In genomic region chr16:712740-713250, GRCh38 we compare ENCODE assay signal across 8 cellular contexts. TPM values are rescaled to one million over a fixed set of nuclear protein-coding genes. Genes with fewer than 3 reads are reported as not detected.
DNase-seq lines count a peak whose midpoint lies in the region; TF ChIP-seq lines count a peak whose summit lies in the region.
"Not testable (repeated sequence)": the region's sequence is repeated elsewhere in the genome, so short reads cannot be mapped to it uniquely, and the experiment has no call there.

No MANE protein-coding gene starts in this region.

- not testable (repeated sequence) for H3K36me3 ChIP-seq in A673 (ENCODE audit: insufficient read depth, low read length, poor library complexity, severe bottlenecking); KMS-11 (ENCODE audit: insufficient read depth); OCI-LY1 (ENCODE audit: insufficient read depth, low read length); trophoblast cell (ENCODE audit: control insufficient read depth in 1 of 2, insufficient read depth in 2 of 2, low read length in 2 of 2)

- peaks cover 20% of the 10 kb centered on the region for H3K4me1 Mint-ChIP-seq in MCF 10A (ENCODE audit: insufficient read depth, unreplicated experiment)

- H3K23ac ChIP-seq in trophoblast cell (ENCODE audit: low read length) = not testable (repeated sequence)

- H3K4me3 Mint-ChIP-seq in MCF 10A (ENCODE audit: unreplicated experiment) = peak overlapping the region; percentile 42

- not testable (repeated sequence) for H4K8ac ChIP-seq in trophoblast cell (ENCODE audit: low read depth, low read length)

- not testable (repeated sequence) for H3K27me3 Mint-ChIP-seq in MCF 10A (ENCODE audit: insufficient read depth, unreplicated experiment)

- not testable (repeated sequence) for H4K20me1 ChIP-seq in KMS-11 (ENCODE audit: insufficient read depth); OCI-LY1 (ENCODE audit: insufficient read depth, low read length)

- not testable (repeated sequence) for H2AFZ ChIP-seq in KMS-11 (ENCODE audit: low read depth); OCI-LY1 (ENCODE audit: low read length); trophoblast cell (ENCODE audit: insufficient read depth, low read length, poor library complexity)

- no CpG with 5 or more reads among the region's 13 CpGs for WGBS in trophoblast cell (ENCODE audit: extremely low coverage, insufficient coverage, insufficient read length)

- not testable (repeated sequence) for H3K18ac ChIP-seq in trophoblast cell (ENCODE audit: low read length)

- intact Hi-C loops in A673 (cut with micrococcal nuclease; ENCODE audit: unreplicated experiment) (loop anchor here (5.0 to 10.0 kb wide), 2 partner anchors 75 to 342 kb away; partner anchors contain the start of genes CHTF18 and RPUSD1), MCF 10A (cut with micrococcal nuclease) (loop anchor here (1.0 kb wide), 1 partner anchor 73 kb away; no protein-coding TSS in a partner anchor)

- CTCF ChIA-PET in A673 (lab: Charles Lee) = interaction anchor here (0.6 to 1.3 kb wide), 7 partner anchors 8 to 321 kb away, joined by 3 to 12 read pairs (median 3); partner anchors contain the start of gene ANTKMT
- CTCF ChIA-PET in MCF 10A (lab: Yijun Ruan, JAX) = interaction anchor here (0.6 to 3.9 kb wide), 29 partner anchors 8 to 646 kb away, joined by 3 to 34 read pairs (median 4); partner anchors contain the start of genes ANTKMT, CHTF18, CIAO3 and HAGHL

- H3K79me1 ChIP-seq in trophoblast cell (ENCODE audit: low read length) = not testable (repeated sequence)

- POLR2A ChIA-PET in A673 (lab: Charles Lee; ENCODE audit: low non-redundant PET) = not testable (repeated sequence)
- POLR2A ChIA-PET in MCF 10A (lab: Yijun Ruan, JAX) = interaction anchor here (0.6 to 8.8 kb wide), 20 partner anchors 9 to 125 kb away, joined by 3 to 124 read pairs (median 4); partner anchors contain the start of genes ANTKMT, CCDC78, CIAO3 and HAGHL

- not testable (repeated sequence) for H3K4me3 ChIP-seq in A673 (ENCODE audit: low read depth, low read length, poor library complexity, severe bottlenecking); KMS-11 (IDR thresholded peaks at IDR 0.05; ENCODE audit: insufficient read depth, low read depth, low read length); OCI-LY1 (ENCODE audit: low read depth, low read length, poor library complexity, severe bottlenecking); trophoblast cell (ENCODE audit: low read depth, low read length)

- peak overlapping the region; percentile 72 for H3K27ac Mint-ChIP-seq in MCF 10A (ENCODE audit: low read depth, unreplicated experiment)

- H3K4ac ChIP-seq in trophoblast cell (ENCODE audit: low read depth, low read length) = not testable (repeated sequence)

- H3K4me2 ChIP-seq in KMS-11; OCI-LY1 (ENCODE audit: low read length); trophoblast cell (ENCODE audit: low read length): not testable (repeated sequence)

- DNase-seq in A673 (ENCODE audit: low spot score) = peak; percentile 85
- peak; percentile 17 for DNase-seq in GF-D8 (lab: John Stamatoyannopoulos, UW)
- DNase-seq in activated CD4-positive, alpha-beta T cell treated with anti-CD3 and anti-CD28 coated beads for 4 hours = peak; percentile 36 to 53
- DNase-seq in MCF 10A (ENCODE audit: unreplicated experiment) = peak; percentile 96
- peak; percentile 86 for DNase-seq in glomerular visceral epithelial cell (ENCODE audit: extremely low spot score)
- peak; percentile 98 to 99 for DNase-seq in trophoblast cell

- H4K91ac ChIP-seq in trophoblast cell (ENCODE audit: low read depth, low read length) = not testable (repeated sequence)

- H3K14ac ChIP-seq in trophoblast cell (ENCODE audit: low read length) = not testable (repeated sequence)

- H3F3A ChIP-seq in OCI-LY1 (ENCODE audit: insufficient read depth, low read length) = not testable (repeated sequence)

- H3K27ac ChIP-seq in A673 (ENCODE audit: low read depth, low read length, poor library complexity, severe bottlenecking); KMS-11; OCI-LY1 (ENCODE audit: low read depth, low read length, poor library complexity, severe bottlenecking); trophoblast cell (ENCODE audit: low read depth, low read length): not testable (repeated sequence)

- H3K9me3 Mint-ChIP-seq in MCF 10A (ENCODE audit: unreplicated experiment) = not testable (repeated sequence)

- not testable (repeated sequence) for H3K9ac ChIP-seq in KMS-11; OCI-LY1 (ENCODE audit: low read length); trophoblast cell (ENCODE audit: low read length)

- not testable (repeated sequence) for H3K9me3 ChIP-seq in A673 (ENCODE audit: low read depth, low read length, poor library complexity, severe bottlenecking); OCI-LY1 (ENCODE audit: low read length)
- peaks cover 12% of the 10 kb centered on the region for H3K9me3 ChIP-seq in trophoblast cell (ENCODE audit: insufficient read depth, low read depth, low read length)

- H3K79me2 ChIP-seq in KMS-11 (ENCODE audit: insufficient read depth, low read depth); OCI-LY1 (ENCODE audit: insufficient read depth, low read length); trophoblast cell (ENCODE audit: control insufficient read depth, insufficient read depth, low read length, poor library complexity): not testable (repeated sequence)

- not testable (repeated sequence) for H2BK12ac ChIP-seq in trophoblast cell (ENCODE audit: low read length)

- H3K9me2 ChIP-seq in OCI-LY1 (ENCODE audit: low read depth, low read length) = not testable (repeated sequence)

- H3K27me3 ChIP-seq in A673 (replicated peaks; ENCODE audit: insufficient read depth, low read depth, low read length, poor library complexity) (peaks cover 35% of the 10 kb centered on the region), KMS-11 (ENCODE audit: insufficient read depth, low read depth) (peaks cover 80% of the 10 kb centered on the region), OCI-LY1 (ENCODE audit: insufficient read depth, low read length) (peaks cover 22% of the 10 kb centered on the region), trophoblast cell (ENCODE audit: insufficient read depth, low read length) (peaks cover 14% of the 10 kb centered on the region)

- H2AK5ac ChIP-seq in trophoblast cell (ENCODE audit: low read length) = not testable (repeated sequence)

- TF ChIP-seq CTCF in A673 (conservative IDR thresholded peaks at IDR 0.05; ENCODE audit: low read depth, low read length) (peak; percentile 55), KMS-11 (conservative IDR thresholded peaks at IDR 0.05; ENCODE audit: low read depth, low read length) (peak; percentile 36; the same call in 1 of the 2 replicates), OCI-LY1 (IDR thresholded peaks at IDR 0.05; ENCODE audit: low read length) (peak; percentile 35), MCF 10A (IDR thresholded peaks at IDR 0.05; ENCODE audit: unreplicated experiment) (peak; percentile 58)

- not testable (repeated sequence) for H2BK120ac ChIP-seq in trophoblast cell (ENCODE audit: insufficient read depth, low read length, poor library complexity)

- not testable (repeated sequence) for H3K36me3 Mint-ChIP-seq in MCF 10A (ENCODE audit: insufficient read depth, unreplicated experiment)

- H4K12ac ChIP-seq in trophoblast cell (ENCODE audit: low read depth, low read length) = not testable (repeated sequence)

- not testable (repeated sequence) for H2BK5ac ChIP-seq in trophoblast cell (ENCODE audit: low read depth, low read length, poor library complexity)

- not testable (repeated sequence) for BruUV-seq in A673 (replicated peaks; lab: Mats Ljungman, UMichigan); MCF 10A (replicated peaks; lab: Mats Ljungman, UMichigan)

- not testable (repeated sequence) for H3K4me1 ChIP-seq in A673 (ENCODE audit: insufficient read depth, low read length, poor library complexity, severe bottlenecking)
- H3K4me1 ChIP-seq in KMS-11 (ENCODE audit: low read depth, poor library complexity, severe bottlenecking) (peaks cover 27% of the 10 kb centered on the region), OCI-LY1 (ENCODE audit: insufficient read depth, low read length, severe bottlenecking) (peaks cover 15% of the 10 kb centered on the region), trophoblast cell (ENCODE audit: control insufficient read depth in 1 of 2, insufficient read depth in 2 of 2, low read length in 2 of 2) (peaks cover 18 to 19% of the 10 kb centered on the region in 2 experiments)

RNA-seq across cellular contexts. Expression of gene METRN, which starts 2.1 kb away (rescaled TPM):
- total RNA-seq in A673 (2021) (0.86 and 1.8 TPM in 2 replicates), MCF 10A (2022) (56.3 and 69.5 TPM in 2 replicates)
- 5.9 and 6.1 TPM in 2 replicates for polyA plus RNA-seq in trophoblast cell (2013)

RNA-seq across cellular contexts. Expression of gene FBXL16, which starts 7.2 kb away (rescaled TPM):
- 1.1 and 2.7 TPM in 2 replicates for total RNA-seq in A673 (2021)
- 40.5 and 48.2 TPM in 2 replicates for total RNA-seq in MCF 10A (2022)
- polyA plus RNA-seq in trophoblast cell (2013) = 0.81 and 0.83 TPM in 2 replicates

RNA-seq across cellular contexts. Expression of gene ANTKMT, which starts 8.2 kb away (rescaled TPM):
- total RNA-seq in A673 (2021) (21.2 and 26.0 TPM in 2 replicates), MCF 10A (2022) (54.7 and 55.8 TPM in 2 replicates)
- polyA plus RNA-seq in trophoblast cell (2013) = 17.0 and 18.0 TPM in 2 replicates

RNA-seq across cellular contexts. Expression of gene CCDC78, which starts 13.4 kb away (rescaled TPM):
- total RNA-seq in A673 (2021) = 0.28 and 1.4 TPM in 2 replicates
- 4.6 and 6.0 TPM in 2 replicates for total RNA-seq in MCF 10A (2022)
- polyA plus RNA-seq in trophoblast cell (2013) = 0.86 and 1.3 TPM in 2 replicates

RNA-seq across cellular contexts. Expression of gene HAGHL, which starts 14.1 kb away (rescaled TPM):
- total RNA-seq in A673 (2021) = 2.5 and 3.5 TPM in 2 replicates
- total RNA-seq in MCF 10A (2022) = 20.1 and 24.5 TPM in 2 replicates
- polyA plus RNA-seq in trophoblast cell (2013) = 1.9 and 2.3 TPM in 2 replicates

Comparison
In these comparisons a context has a peak if more than half of its experiments do, and no peak if none do; other contexts are left out.
1. DNase-seq: peak in every context shown above with its lines; median percentile 98 in trophoblast cell; 96 in MCF 10A; 86 in glomerular visceral epithelial cell; 85 in A673; 44 in activated CD4-positive, alpha-beta T cell treated with anti-CD3 and anti-CD28 coated beads for 4 hours; 17 in GF-D8.
2. RNA of gene METRN, which starts 2.1 kb away (total RNA-seq): 56.3 to 69.5 TPM in MCF 10A; 0.86 to 1.8 TPM in A673; every median in the first group is over 10 times any median in the second.
3. RNA of gene FBXL16, which starts 7.2 kb away (total RNA-seq): 40.5 to 48.2 TPM in MCF 10A; 1.1 to 2.7 TPM in A673; every median in the first group is over 10 times any median in the second.
4. Peak in every context shown above with its lines, with median percentiles within 50 percentile points of each other: CTCF ChIP-seq.